In the genomic region with DNA sequence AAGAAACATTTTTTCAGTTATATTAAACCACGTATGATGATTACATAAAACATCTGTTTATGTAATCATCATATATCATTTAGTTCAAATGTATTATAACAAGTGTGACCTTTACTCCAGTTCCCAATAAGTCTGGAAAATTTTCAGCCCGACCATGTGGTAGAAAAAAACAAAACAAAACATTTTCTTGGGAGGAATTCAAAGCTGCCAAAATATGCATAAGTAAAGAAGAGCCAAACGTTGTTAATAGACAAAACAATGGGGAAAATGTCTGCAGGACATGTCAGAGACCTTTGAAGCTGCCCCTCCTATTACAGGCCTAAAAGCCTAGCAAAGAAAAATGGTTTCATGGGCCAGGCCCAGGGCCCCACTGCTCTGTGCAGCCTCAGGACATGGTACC, we compare ENCODE assay signal across 19 cellular contexts.
"Had no signal": no experiment of that assay in that cellular context is flagged by ENCODE, and none has a peak within 500 bp of the region (broad histone marks: within the 10 kb centered on the region; RNA-seq: fewer than 3 reads in every experiment).

No MANE protein-coding gene starts in this region.

- H3K27me3 Mint-ChIP-seq: activated CD4-positive, alpha-beta T cell treated with anti-CD3 and anti-CD28 coated beads, Interleukin-2, amount 10 ng/mL, durations not matched to agents 24 days and 14 days; activated CD8-positive, alpha-beta T cell treated with anti-CD3 and anti-CD28 coated beads for 36 hours; activated T-cell treated with anti-CD3 and anti-CD28 coated beads, Interleukin-2, amount 50 U/mL, for 24 hours; dendritic cell treated with granulocyte-macrophage colony-stimulating factor and Interleukin-4, amounts not matched to agents 40 ng/mL and 50 ng/mL, for 4 days; stimulated activated naive CD8-positive, alpha-beta T cell treated with anti-CD3 and anti-CD28 coated beads, Interleukin-15, Interleukin-2, amounts not matched to agents 100 ng/mL and 50 ng/mL, for 24 hours; type B pancreatic cell had no signal

- H3K27me3 ChIP-seq: right lobe of liver, suprapubic skin had no signal

- H3K4me1 ChIP-seq: psoas muscle, right lobe of liver, suprapubic skin had no signal

- H3K9me3 Mint-ChIP-seq: activated CD4-positive, alpha-beta T cell treated with anti-CD3 and anti-CD28 coated beads, Interleukin-2, amount 10 ng/mL, durations not matched to agents 24 days and 14 days; activated CD8-positive, alpha-beta T cell treated with anti-CD3 and anti-CD28 coated beads for 36 hours; activated naive CD4-positive, alpha-beta T cell treated with anti-CD3 and anti-CD28 coated beads for 36 hours; stimulated activated naive CD8-positive, alpha-beta T cell treated with anti-CD3 and anti-CD28 coated beads, Interleukin-15, Interleukin-2, amounts not matched to agents 100 ng/mL and 50 ng/mL, for 24 hours; type B pancreatic cell had no signal

- H3K27ac ChIP-seq: psoas muscle, right lobe of liver, suprapubic skin had no signal

- H3K27ac Mint-ChIP-seq: activated CD4-positive, alpha-beta T cell treated with anti-CD3 and anti-CD28 coated beads, Interleukin-2, amount 10 ng/mL, durations not matched to agents 24 days and 14 days; activated CD8-positive, alpha-beta T cell treated with anti-CD3 and anti-CD28 coated beads for 36 hours; activated naive CD4-positive, alpha-beta T cell treated with anti-CD3 and anti-CD28 coated beads for 36 hours; activated T-cell treated with anti-CD3 and anti-CD28 coated beads, Interleukin-2, amount 50 U/mL, for 24 hours; dendritic cell treated with granulocyte-macrophage colony-stimulating factor and Interleukin-4, amounts not matched to agents 40 ng/mL and 50 ng/mL, for 4 days; immature natural killer cell; mesothelial cell of epicardium; stimulated activated naive CD8-positive, alpha-beta T cell treated with anti-CD3 and anti-CD28 coated beads, Interleukin-15, Interleukin-2, amounts not matched to agents 100 ng/mL and 50 ng/mL, for 24 hours; type B pancreatic cell had no signal

- H3K36me3 Mint-ChIP-seq: immature natural killer cell, type B pancreatic cell had no signal

- H3K4me3 ChIP-seq: psoas muscle, right lobe of liver, suprapubic skin had no signal

- DNase-seq: activated CD4-positive, alpha-beta T cell treated with anti-CD3 and anti-CD28 coated beads, Interleukin-2, amount 10 ng/mL, durations not matched to agents 24 days and 14 days; activated CD8-positive, alpha-beta T cell treated with anti-CD3 and anti-CD28 coated beads for 36 hours; activated naive CD4-positive, alpha-beta T cell treated with anti-CD3 and anti-CD28 coated beads for 36 hours; activated T-cell treated with anti-CD3 and anti-CD28 coated beads, Interleukin-2, amount 50 U/mL, for 24 hours; anterior cingulate cortex; effector CD8-positive, alpha-beta T cell; immature natural killer cell; kidney glomerular epithelial cell; psoas muscle; right lobe of liver; small intestine; stimulated activated CD4-positive, alpha-beta T cell treated with anti-CD3 and anti-CD28 coated beads, Interleukin-15, amount 100 ng/mL, for 24 hours; stimulated activated CD4-positive, alpha-beta T cell treated with anti-CD3 and anti-CD28 coated beads, Interleukin-2, amount 100 ng/mL, for 48 hours; T1000 had no signal

- H3K4me1 Mint-ChIP-seq: activated CD4-positive, alpha-beta T cell treated with anti-CD3 and anti-CD28 coated beads, Interleukin-2, amount 10 ng/mL, durations not matched to agents 24 days and 14 days; immature natural killer cell had no signal

- H3K36me3 ChIP-seq: right lobe of liver, suprapubic skin had no signal

- ATAC-seq: activated CD8-positive, alpha-beta T cell treated with anti-CD3 and anti-CD28 coated beads for 36 hours; psoas muscle; right lobe of liver had no signal

- H3K4me3 Mint-ChIP-seq: activated CD4-positive, alpha-beta T cell treated with anti-CD3 and anti-CD28 coated beads, Interleukin-2, amount 10 ng/mL, durations not matched to agents 24 days and 14 days; activated CD8-positive, alpha-beta T cell treated with anti-CD3 and anti-CD28 coated beads for 36 hours; activated naive CD4-positive, alpha-beta T cell treated with anti-CD3 and anti-CD28 coated beads for 36 hours; activated T-cell treated with anti-CD3 and anti-CD28 coated beads, Interleukin-2, amount 50 U/mL, for 24 hours; dendritic cell treated with granulocyte-macrophage colony-stimulating factor and Interleukin-4, amounts not matched to agents 40 ng/mL and 50 ng/mL, for 4 days; immature natural killer cell; mesothelial cell of epicardium; stimulated activated naive CD8-positive, alpha-beta T cell treated with anti-CD3 and anti-CD28 coated beads, Interleukin-15, Interleukin-2, amounts not matched to agents 100 ng/mL and 50 ng/mL, for 24 hours; type B pancreatic cell had no signal

- H3K9me3 ChIP-seq: psoas muscle, right lobe of liver, suprapubic skin had no signal
